Comparison of ENCODE assay signal across 25 cellular contexts in the genomic region with DNA sequence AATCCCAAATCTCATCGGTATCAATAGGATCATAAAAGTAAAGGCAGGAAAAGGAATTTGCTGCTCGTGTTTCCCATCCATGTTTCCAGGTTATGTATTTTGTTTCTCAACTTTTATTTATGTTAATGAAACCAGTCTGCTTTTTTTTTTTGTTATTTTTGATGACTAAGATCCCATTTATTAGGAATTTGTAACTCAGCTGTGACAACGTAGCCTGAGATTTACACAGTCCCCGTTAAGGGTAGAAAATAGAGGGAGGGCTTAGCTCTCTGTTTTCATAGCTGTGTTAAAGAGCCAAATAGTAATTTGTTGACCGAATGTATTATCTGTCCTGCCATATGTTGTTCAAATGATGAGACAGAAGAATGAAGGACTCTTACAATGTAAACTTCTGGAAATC.
"Had no signal": no experiment of that assay in that cellular context is flagged by ENCODE, and none has a peak within 500 bp of the region (broad histone marks: within the 10 kb centered on the region; RNA-seq: fewer than 3 reads in every experiment).

No MANE protein-coding gene starts in this region.

- ATAC-seq: activated CD8-positive, alpha-beta memory T cell treated with anti-CD3 and anti-CD28 coated beads, Interleukin-2, amount 10 ng/mL, durations not matched to agents 7 days and 5 days; activated T-helper 17 cell treated with anti-CD3 and anti-CD28 coated beads, Interleukin-2, amount 50 U/mL, for 72 hours; esophagus mucosa; foreskin keratinocyte; left colon; natural killer cell treated with Interleukin-12 subunit alpha and Interleukin-12 subunit beta and Interleukin-15 and Interleukin-18, amount 100 ng/mL, for 72 hours; stimulated activated naive CD8-positive, alpha-beta T cell treated with anti-CD3 and anti-CD28 coated beads, Interleukin-15, amount 100 ng/mL, for 72 hours had no signal

- H3K27ac Mint-ChIP-seq: activated CD4-positive, alpha-beta memory T cell treated with anti-CD3 and anti-CD28 coated beads, Interleukin-2, amount 10 ng/mL, durations not matched to agents 7 days and 5 days; activated CD8-positive, alpha-beta memory T cell treated with anti-CD3 and anti-CD28 coated beads, Interleukin-2, amount 10 ng/mL, durations not matched to agents 7 days and 5 days; activated naive CD8-positive, alpha-beta T cell treated with anti-CD3 and anti-CD28 coated beads, Interleukin-2, amount 10 ng/mL, durations not matched to agents 7 days and 5 days; activated T-helper 17 cell treated with anti-CD3 and anti-CD28 coated beads, Interleukin-2, amount 50 U/mL, for 72 hours; natural killer cell treated with Interleukin-12 subunit alpha and Interleukin-12 subunit beta and Interleukin-15 and Interleukin-18, amount 100 ng/mL, for 72 hours; stimulated activated naive CD8-positive, alpha-beta T cell treated with anti-CD3 and anti-CD28 coated beads, Interleukin-15, amount 100 ng/mL, for 72 hours had no signal

- H3K27me3 Mint-ChIP-seq: activated CD4-positive, alpha-beta memory T cell treated with anti-CD3 and anti-CD28 coated beads, Interleukin-2, amount 10 ng/mL, durations not matched to agents 7 days and 5 days; activated CD8-positive, alpha-beta memory T cell treated with anti-CD3 and anti-CD28 coated beads, Interleukin-2, amount 10 ng/mL, durations not matched to agents 7 days and 5 days; activated naive CD8-positive, alpha-beta T cell treated with anti-CD3 and anti-CD28 coated beads, Interleukin-2, amount 10 ng/mL, durations not matched to agents 7 days and 5 days; activated T-helper 17 cell treated with anti-CD3 and anti-CD28 coated beads, Interleukin-2, amount 50 U/mL, for 72 hours; central memory CD8-positive, alpha-beta T cell; natural killer cell treated with Interleukin-12 subunit alpha and Interleukin-12 subunit beta and Interleukin-15 and Interleukin-18, amount 100 ng/mL, for 72 hours; stimulated activated naive CD8-positive, alpha-beta T cell treated with anti-CD3 and anti-CD28 coated beads, Interleukin-15, amount 100 ng/mL, for 72 hours had no signal

- H3K9me3 ChIP-seq: vagina had no signal

- H3K4me3 ChIP-seq: lung, vagina had no signal

- DNase-seq: activated CD4-positive, alpha-beta memory T cell treated with anti-CD3 and anti-CD28 coated beads, Interleukin-2, amount 10 ng/mL, durations not matched to agents 7 days and 5 days; activated CD4-positive, alpha-beta T cell treated with anti-CD3 and anti-CD28 coated beads for 48 hours; activated CD4-positive, CD25-positive, alpha-beta regulatory T cell; activated CD8-positive, alpha-beta memory T cell treated with anti-CD3 and anti-CD28 coated beads, Interleukin-2, amount 10 ng/mL, durations not matched to agents 7 days and 5 days; activated naive CD4-positive, alpha-beta T cell; activated naive CD8-positive, alpha-beta T cell treated with anti-CD3 and anti-CD28 coated beads, Interleukin-2, amount 10 ng/mL, durations not matched to agents 7 days and 5 days; activated T-cell treated with anti-CD3 and anti-CD28 coated beads, Interleukin-2, amount 50 U/mL, for 1 hour; anterior cingulate cortex; brain microvascular endothelial cell; effector CD8-positive, alpha-beta T cell; foreskin keratinocyte; hippocampal formation; left colon; stimulated activated CD4-positive, alpha-beta T cell treated with anti-CD3 and anti-CD28 coated beads, Interleukin-15, amount 100 ng/mL, for 24 hours; stimulated activated CD4-positive, alpha-beta T cell treated with anti-CD3 and anti-CD28 coated beads, Interleukin-2, amount 100 ng/mL, for 48 hours; stimulated activated naive CD8-positive, alpha-beta T cell treated with anti-CD3 and anti-CD28 coated beads, Interleukin-15, amount 100 ng/mL, for 72 hours; T-helper 1 cell; T-helper 9 cell; trophoblast cell had no signal

- H3K4me3 Mint-ChIP-seq: activated CD4-positive, alpha-beta memory T cell treated with anti-CD3 and anti-CD28 coated beads, Interleukin-2, amount 10 ng/mL, durations not matched to agents 7 days and 5 days; activated CD8-positive, alpha-beta memory T cell treated with anti-CD3 and anti-CD28 coated beads, Interleukin-2, amount 10 ng/mL, durations not matched to agents 7 days and 5 days; activated naive CD8-positive, alpha-beta T cell treated with anti-CD3 and anti-CD28 coated beads, Interleukin-2, amount 10 ng/mL, durations not matched to agents 7 days and 5 days; activated T-helper 17 cell treated with anti-CD3 and anti-CD28 coated beads, Interleukin-2, amount 50 U/mL, for 72 hours; central memory CD8-positive, alpha-beta T cell; natural killer cell treated with Interleukin-12 subunit alpha and Interleukin-12 subunit beta and Interleukin-15 and Interleukin-18, amount 100 ng/mL, for 72 hours; stimulated activated naive CD8-positive, alpha-beta T cell treated with anti-CD3 and anti-CD28 coated beads, Interleukin-15, amount 100 ng/mL, for 72 hours had no signal

- H3K4me1 Mint-ChIP-seq: activated CD4-positive, alpha-beta memory T cell treated with anti-CD3 and anti-CD28 coated beads, Interleukin-2, amount 10 ng/mL, durations not matched to agents 7 days and 5 days; activated CD8-positive, alpha-beta memory T cell treated with anti-CD3 and anti-CD28 coated beads, Interleukin-2, amount 10 ng/mL, durations not matched to agents 7 days and 5 days; activated T-helper 17 cell treated with anti-CD3 and anti-CD28 coated beads, Interleukin-2, amount 50 U/mL, for 72 hours; central memory CD8-positive, alpha-beta T cell; stimulated activated naive CD8-positive, alpha-beta T cell treated with anti-CD3 and anti-CD28 coated beads, Interleukin-15, amount 100 ng/mL, for 72 hours had no signal

- H3K27me3 ChIP-seq: brain microvascular endothelial cell, foreskin keratinocyte, vagina had no signal

- H3K4me1 ChIP-seq: foreskin keratinocyte had no signal

- H3K27ac ChIP-seq: brain microvascular endothelial cell, foreskin keratinocyte, vagina had no signal

- H3K36me3 ChIP-seq: brain microvascular endothelial cell, vagina had no signal
